8 cellular contexts compared by ENCODE assay signal in genomic region chr1:119647228-119647733, GRCh38. TPM values are rescaled to one million over a fixed set of nuclear protein-coding genes. Genes with fewer than 3 reads are reported as not detected.
DNase-seq lines count a peak whose midpoint lies in the region; ATAC-seq and TF ChIP-seq lines count a peak whose summit lies in the region.

No MANE protein-coding gene starts in this region.

- peaks cover 21% of the 10 kb centered on the region for H4K20me1 ChIP-seq in osteoblast (ENCODE audit: insufficient read depth, low read length)

- H3K27ac ChIP-seq in RWPE1: peak overlapping the region; percentile 89
- peak overlapping the region; percentile 84 to 91 (median 89) for H3K27ac ChIP-seq in esophagus muscularis mucosa (replicated peaks in 1 of 4)
- peak overlapping the region; percentile 82 for H3K27ac ChIP-seq in osteoblast (ENCODE audit: low read depth, low read length)

- peaks cover 52% of the 10 kb centered on the region for H3K79me2 ChIP-seq in osteoblast (ENCODE audit: insufficient read depth, low read length)

- DNase-seq in RWPE1 (ENCODE audit: low spot score): no peak
- DNase-seq in esophagus muscularis mucosa (ENCODE audit: extremely low spot score): no peak
- no peak for DNase-seq in osteoblast (ENCODE audit: insufficient read length, low spot score, missing footprints)
- no peak for DNase-seq in GM20000 (ENCODE audit: low spot score)
- DNase-seq in HK-2 (ENCODE audit: unreplicated experiment): no peak
- DNase-seq in NCI-H748 treated with DMSO at 0.1 percent for 48 hours (lab: John Stamatoyannopoulos, UW): no peak

- H3K4me1 ChIP-seq in esophagus muscularis mucosa (peaks cover 18 to 46% (median 29%) of the 10 kb centered on the region in 4 donors), osteoblast (ENCODE audit: insufficient read depth, low read length) (peaks cover 28% of the 10 kb centered on the region)

- no peak for TF ChIP-seq CTCF in RWPE1 (conservative IDR thresholded peaks at IDR 0.05; ENCODE audit: low read depth)
- no peak for TF ChIP-seq CTCF in esophagus muscularis mucosa (IDR thresholded peaks at IDR 0.05)
- no peak for TF ChIP-seq CTCF in osteoblast (IDR thresholded peaks at IDR 0.05; ENCODE audit: extremely low read depth, low read depth, low read length)
- TF ChIP-seq CTCF in GM20000 (IDR thresholded peaks at IDR 0.05; ENCODE audit: extremely low read depth, missing control alignments): no peak

- H3K4me3 ChIP-seq in esophagus muscularis mucosa: peak overlapping the region; percentile 80 to 97 (median 94)
- H3K4me3 ChIP-seq in osteoblast (ENCODE audit: insufficient read depth, low read length): peak overlapping the region; percentile 93

- CTCF ChIA-PET in RWPE1 (lab: Yijun Ruan, JAX): interaction anchor here (0.6 to 3.4 kb wide), 5 partner anchors 15 to 741 kb away, joined by 3 to 32 read pairs (median 3); no protein-coding TSS in a partner anchor

- 0% methylated on average over 6 of the region's 18 CpGs for WGBS in esophagus muscularis mucosa

- intact Hi-C loops in esophagus muscularis mucosa (cut with DNase I): no loop called here

- H3K4me2 ChIP-seq in osteoblast (ENCODE audit: insufficient read depth, low read length): peak overlapping the region; percentile 95

- TF ChIP-seq POLR2A in esophagus muscularis mucosa (IDR thresholded peaks at IDR 0.05; ENCODE audit: low read depth): no peak

- POLR2A ChIA-PET in RWPE1 (lab: Yijun Ruan, JAX; ENCODE audit: low non-redundant PET): interaction anchor here (0.9 kb wide), 1 partner anchor 30 kb away, joined by 4 read pairs; no protein-coding TSS in a partner anchor

- no peaks in the 10 kb centered on the region for H3K9me3 ChIP-seq in esophagus muscularis mucosa
- no peaks in the 10 kb centered on the region for H3K9me3 ChIP-seq in osteoblast (ENCODE audit: low read depth, low read length)

- H3K27me3 ChIP-seq in esophagus muscularis mucosa (no peaks in the 10 kb centered on the region), osteoblast (ENCODE audit: insufficient read depth, low read length) (peaks cover 3% of the 10 kb centered on the region)

- TF ChIP-seq EP300 in esophagus muscularis mucosa (IDR thresholded peaks at IDR 0.05): no peak

- no peaks in the 10 kb centered on the region for H3K36me3 ChIP-seq in esophagus muscularis mucosa
- peaks cover 5% of the 10 kb centered on the region for H3K36me3 ChIP-seq in osteoblast (ENCODE audit: insufficient read depth, low read length)

- H2AFZ ChIP-seq in osteoblast (ENCODE audit: low read length): peak overlapping the region; percentile 80

- ATAC-seq in GM19351 (IDR thresholded peaks at IDR 0.05; ENCODE audit: unreplicated experiment) (peak; percentile 15), GM19397 (IDR thresholded peaks at IDR 0.05; ENCODE audit: unreplicated experiment) (no peak)

RNA-seq across cellular contexts. Expression of gene ZNF697, which starts 0.8 kb away (rescaled TPM):
- total RNA-seq in esophagus muscularis mucosa: 1 to 10 TPM; 2.0 to 4.8 (median 4.0) TPM
- 6.5 and 8.8 TPM in 2 replicates for total RNA-seq in osteoblast
